ENCODE assay signal across 7 cellular contexts in genomic region chr16:8936421-8936820, GRCh38. TPM values are rescaled to one million over a fixed set of nuclear protein-coding genes. Genes with fewer than 3 reads are reported as not detected.
DNase-seq lines count a peak whose midpoint lies in the region; FAIRE-seq and TF ChIP-seq lines count a peak whose summit lies in the region.

No MANE protein-coding gene starts in this region.

- peak; percentile 41 for FAIRE-seq in GM12891 (lab: Jason Lieb, UNC)

- no peaks in the 10 kb centered on the region for H3K9me2 ChIP-seq in GM23248 (ENCODE audit: insufficient read depth)

- H3K9me3 ChIP-seq in GM23248 (ENCODE audit: low read depth) (no peaks in the 10 kb centered on the region), neutrophil (no peaks in the 10 kb centered on the region), tibial artery (no peaks in the 10 kb centered on the region)

- no peaks in the 10 kb centered on the region for H3K9me3 Mint-ChIP-seq in activated CD4-positive, alpha-beta T cell treated with anti-CD3 and anti-CD28 coated beads, Interleukin-2, amount 10 ng/mL, durations not matched to agents 7 days and 5 days

- DNase-seq in GM12891 (ENCODE audit: insufficient read length, low spot score) = no peak
- DNase-seq in GM23248 = peak; percentile 75
- DNase-seq in LoVo (ENCODE audit: low spot score) = peak; percentile 22
- peak; percentile 82 for DNase-seq in activated CD4-positive, alpha-beta T cell treated with anti-CD3 and anti-CD28 coated beads, Interleukin-2, amount 10 ng/mL, durations not matched to agents 7 days and 5 days
- peak in 5 of 10 donors; percentile 39 to 51 (median 46) for DNase-seq in dorsolateral prefrontal cortex
- no peak for DNase-seq in tibial artery

- in situ Hi-C loops in GM23248 (cut with MboI) = loop anchor here (25.0 kb wide), 1 partner anchor 1801 kb away; the partner anchor contains the start of gene NUBP1

- H3K27ac ChIP-seq in GM23248 (no peak overlapping the region; the same call in 1 of the 2 replicates), dorsolateral prefrontal cortex (no peak overlapping the region), neutrophil (peak overlapping the region; percentile 4), tibial artery (no peak overlapping the region)

- no peak overlapping the region for H2AFZ ChIP-seq in GM23248

- H3K4me2 ChIP-seq in GM23248 (ENCODE audit: unreplicated experiment) = no peak overlapping the region

- H3K27me3 ChIP-seq in GM23248 (replicated peaks; ENCODE audit: insufficient read depth) = no peaks in the 10 kb centered on the region
- H3K27me3 ChIP-seq in dorsolateral prefrontal cortex = no peaks in the 10 kb centered on the region
- H3K27me3 ChIP-seq in neutrophil = no peaks in the 10 kb centered on the region
- H3K27me3 ChIP-seq in tibial artery = no peaks in the 10 kb centered on the region

- H3K4me1 ChIP-seq in GM23248 (ENCODE audit: insufficient read depth) (peaks cover 4% of the 10 kb centered on the region), neutrophil (ENCODE audit: control insufficient read depth in 1 of 2, insufficient read depth in 1 of 2, low read depth in 1 of 2, low read length in 1 of 2) (no peaks in the 10 kb centered on the region), tibial artery (peaks cover 0 to 62% (median 19%) of the 10 kb centered on the region in 4 donors)

- POLR2A ChIA-PET in activated CD4-positive, alpha-beta T cell treated with anti-CD3 and anti-CD28 coated beads, Interleukin-2, amount 10 ng/mL, durations not matched to agents 7 days and 5 days (lab: Charles Lee) = interaction anchor here (0.6 to 0.7 kb wide), 2 partner anchors 75 to 157 kb away, joined by 3 to 10 read pairs; no protein-coding TSS in a partner anchor

- H3K4me1 Mint-ChIP-seq in activated CD4-positive, alpha-beta T cell treated with anti-CD3 and anti-CD28 coated beads, Interleukin-2, amount 10 ng/mL, durations not matched to agents 7 days and 5 days = peaks cover 52% of the 10 kb centered on the region

- CTCF ChIA-PET in activated CD4-positive, alpha-beta T cell treated with anti-CD3 and anti-CD28 coated beads, Interleukin-2, amount 10 ng/mL, durations not matched to agents 7 days and 5 days (lab: Charles Lee) = interaction anchor here (0.6 to 2.0 kb wide), 22 partner anchors 9 to 256 kb away, joined by 3 to 14 read pairs (median 4); partner anchors contain the start of genes CARHSP1 and USP7

- no peaks in the 10 kb centered on the region for H3K36me3 ChIP-seq in GM23248 (ENCODE audit: low read depth)
- H3K36me3 ChIP-seq in neutrophil = no peaks in the 10 kb centered on the region
- H3K36me3 ChIP-seq in tibial artery = no peaks in the 10 kb centered on the region

- H3K27ac Mint-ChIP-seq in activated CD4-positive, alpha-beta T cell treated with anti-CD3 and anti-CD28 coated beads, Interleukin-2, amount 10 ng/mL, durations not matched to agents 7 days and 5 days = peak overlapping the region; percentile 2

- peaks cover 3% of the 10 kb centered on the region for H3K36me3 Mint-ChIP-seq in activated CD4-positive, alpha-beta T cell treated with anti-CD3 and anti-CD28 coated beads, Interleukin-2, amount 10 ng/mL, durations not matched to agents 7 days and 5 days (ENCODE audit: low read depth)

- no peak overlapping the region for H3K4me3 Mint-ChIP-seq in activated CD4-positive, alpha-beta T cell treated with anti-CD3 and anti-CD28 coated beads, Interleukin-2, amount 10 ng/mL, durations not matched to agents 7 days and 5 days

- intact Hi-C loops in dorsolateral prefrontal cortex (cut with DNase I) = no loop called here
- intact Hi-C loops in tibial artery (cut with DNase I; ENCODE audit: low total_unique reads) = no loop called here

- peaks cover 100% of the 10 kb centered on the region for H3K79me2 ChIP-seq in GM23248 (ENCODE audit: insufficient read depth)

- no peaks in the 10 kb centered on the region for H3K27me3 Mint-ChIP-seq in activated CD4-positive, alpha-beta T cell treated with anti-CD3 and anti-CD28 coated beads, Interleukin-2, amount 10 ng/mL, durations not matched to agents 7 days and 5 days

- no peak overlapping the region for H3K9ac ChIP-seq in GM23248

- peaks cover 81% of the 10 kb centered on the region for H4K20me1 ChIP-seq in GM23248 (ENCODE audit: insufficient read depth)

- no peak overlapping the region for H3K4me3 ChIP-seq in GM23248
- no peak overlapping the region for H3K4me3 ChIP-seq in dorsolateral prefrontal cortex
- H3K4me3 ChIP-seq in neutrophil (ENCODE audit: low read depth in 1 of 2, low read length in 1 of 2) = no peak overlapping the region
- H3K4me3 ChIP-seq in tibial artery = no peak overlapping the region

- no peaks in the 10 kb centered on the region for H3F3A ChIP-seq in GM23248 (ENCODE audit: insufficient read depth)

- no peak for TF ChIP-seq POLR2A in GM12891 (IDR thresholded peaks at IDR 0.05; ENCODE audit: low read depth, low read length)

- TF ChIP-seq CTCF in dorsolateral prefrontal cortex (IDR thresholded peaks at IDR 0.05 in 54 of 56, conservative IDR thresholded peaks at IDR 0.05 in 2 of 56; ENCODE audit: low read depth in 1 of 56, partially characterized antibody in 56 of 56) (peak in 45 of 56 donors; percentile 12 to 55 (median 34)), neutrophil (IDR thresholded peaks at IDR 0.05) (no peak), tibial artery (IDR thresholded peaks at IDR 0.05) (peak in 1 of 2 experiments; percentile 26)

TF ChIP-seq in GM12891, 5 proteins besides CTCF, POLR2A, EP300 and RAD21:
- no peak for TF ChIP-seq SPI1 (IDR thresholded peaks at IDR 0.05; ENCODE audit: low read depth, low read length)
- TF ChIP-seq TAF1 (IDR thresholded peaks at IDR 0.05; ENCODE audit: low read depth, low read length) = no peak
TF ChIP-seq in GM12891: peak in this region for 0.

RNA-seq across cellular contexts. Expression of gene USP7, which starts 27.3 kb away (rescaled TPM):
- 52.5 TPM for polyA plus RNA-seq in GM12891 (2012; ENCODE audit: low read depth, missing spikeins)
- 28.3 and 30.6 TPM in 2 replicates for total RNA-seq in GM23248 (2014; rRNA removed; shearing (Covaris generic))
- 13.2 and 13.3 TPM in 2 replicates for polyA plus RNA-seq in GM23248 (2016; fragmentation: Nextera tagmentation; extraction: Ambion mirVana)
- 100 to 1,000 TPM; 157 to 160 TPM for total RNA-seq in activated CD4-positive, alpha-beta T cell treated with anti-CD3 and anti-CD28 coated beads, Interleukin-2, amount 10 ng/mL, durations not matched to agents 7 days and 5 days
- 100 to 1,000 TPM in 104 of 120 experiments, 10 to 100 TPM in 16; 82.3 to 157 (median 115) TPM for total RNA-seq in dorsolateral prefrontal cortex

RNA-seq across cellular contexts. Expression of gene LITAFD, which starts 54.3 kb away (rescaled TPM):
- polyA plus RNA-seq in GM12891 (2012; ENCODE audit: low read depth, missing spikeins) = 0.09 TPM
- total RNA-seq in GM23248 (2014; rRNA removed; shearing (Covaris generic)) = not detected in 2 replicates
- not detected in 2 replicates for polyA plus RNA-seq in GM23248 (2016; fragmentation: Nextera tagmentation; extraction: Ambion mirVana)
- not detected for total RNA-seq in activated CD4-positive, alpha-beta T cell treated with anti-CD3 and anti-CD28 coated beads, Interleukin-2, amount 10 ng/mL, durations not matched to agents 7 days and 5 days
- 1 to 10 TPM in 1 of 120 experiments, under 1 TPM in 5, not detected in 114; 0.43 to 1.6 (median 0.72) TPM for total RNA-seq in dorsolateral prefrontal cortex

Comparison
In these comparisons a context has a peak if more than half of its experiments do, and no peak if none do; other contexts are left out.
1. DNase-seq: peak in GM23248 (single experiment), LoVo (single experiment) and activated CD4-positive, alpha-beta T cell treated with anti-CD3 and anti-CD28 coated beads, Interleukin-2, amount 10 ng/mL, durations not matched to agents 7 days and 5 days (single experiment); none in GM12891 (single experiment) and tibial artery (0 of 2).